Comparison of ENCODE assay signal across 8 cellular contexts in genomic region chr12:104138747-104139186, GRCh38. TPM values are rescaled to one million over a fixed set of nuclear protein-coding genes. Genes with fewer than 3 reads are reported as not detected.
DNase-seq lines count a peak whose midpoint lies in the region; ATAC-seq, FAIRE-seq and TF ChIP-seq lines count a peak whose summit lies in the region.

No MANE protein-coding gene starts in this region.

- ATAC-seq in thoracic aorta (ENCODE audit: insufficient number of reproducible peaks, low FRiP score, low read depth) (no peak), GM19328 (IDR thresholded peaks at IDR 0.05; ENCODE audit: unreplicated experiment) (no peak), HG02970 (IDR thresholded peaks at IDR 0.05; ENCODE audit: low FRiP score, unreplicated experiment) (no peak)

- peak overlapping the region in 1 of 3 experiments; percentile 28 for H3K4me3 ChIP-seq in keratinocyte (ENCODE audit: control insufficient read depth in 2 of 3, extremely low read depth in 1 of 3, insufficient read depth in 2 of 3, low read depth in 1 of 3, low read length in 3 of 3)
- peak overlapping the region; percentile 79 for H3K4me3 ChIP-seq in thoracic aorta

- H3K4me3 Mint-ChIP-seq in activated CD4-positive, alpha-beta T cell treated with anti-CD3 and anti-CD28 coated beads, Interleukin-2, amount 10 ng/mL, durations not matched to agents 7 days and 5 days = peak overlapping the region; percentile 43

- H3K4me1 ChIP-seq in keratinocyte (ENCODE audit: control insufficient read depth, extremely low read depth, insufficient read depth, low read length) = peaks cover 11% of the 10 kb centered on the region
- peaks cover 17 to 44% of the 10 kb centered on the region in 2 donors for H3K4me1 ChIP-seq in thoracic aorta (ENCODE audit: control insufficient read depth in 1 of 2, low read depth in 2 of 2)

- H2AFZ ChIP-seq in keratinocyte (ENCODE audit: control insufficient read depth, low read length) = peak overlapping the region; percentile 78

- H3K4me2 ChIP-seq in keratinocyte (ENCODE audit: control insufficient read depth, extremely low read depth, insufficient read depth, low read depth, low read length) = peak overlapping the region; percentile 46

- DNase-seq in activated CD4-positive, alpha-beta T cell treated with anti-CD3 and anti-CD28 coated beads, Interleukin-2, amount 10 ng/mL, durations not matched to agents 7 days and 5 days = no peak
- DNase-seq in activated CD4-positive, alpha-beta T cell treated with anti-CD3 and anti-CD28 coated beads, Interleukin-2, amount 50 U/mL, for 4 hours = no peak
- DNase-seq in astrocyte of the hippocampus (ENCODE audit: low read depth, low spot score) (peak; percentile 21), keratinocyte (ENCODE audit: low read depth, low spot score) (no peak), thoracic aorta (ENCODE audit: low spot score) (no peak), HuH-7 (ENCODE audit: low spot score) (no peak)

- no peaks in the 10 kb centered on the region for H4K20me1 ChIP-seq in keratinocyte (ENCODE audit: control insufficient read depth, extremely low read depth, insufficient read depth, low read length)

- peaks cover 14% of the 10 kb centered on the region for H3K4me1 Mint-ChIP-seq in activated CD4-positive, alpha-beta T cell treated with anti-CD3 and anti-CD28 coated beads, Interleukin-2, amount 10 ng/mL, durations not matched to agents 7 days and 5 days

- H3K36me3 ChIP-seq in keratinocyte (ENCODE audit: control insufficient read depth in 2 of 2, extremely low read depth in 1 of 2, insufficient read depth in 2 of 2, low read length in 2 of 2) = peaks cover 2 to 5% of the 10 kb centered on the region in 2 experiments
- no peaks in the 10 kb centered on the region for H3K36me3 ChIP-seq in thoracic aorta

- no peaks in the 10 kb centered on the region for H3K27me3 ChIP-seq in keratinocyte (ENCODE audit: control insufficient read depth, extremely low read depth, insufficient read depth, low read length)
- H3K27me3 ChIP-seq in thoracic aorta (replicated peaks; ENCODE audit: insufficient read depth) = no peaks in the 10 kb centered on the region

- H3K27ac Mint-ChIP-seq in activated CD4-positive, alpha-beta T cell treated with anti-CD3 and anti-CD28 coated beads, Interleukin-2, amount 10 ng/mL, durations not matched to agents 7 days and 5 days = no peak overlapping the region

- H3K9ac ChIP-seq in keratinocyte (ENCODE audit: control insufficient read depth, extremely low read depth, insufficient read depth, low read length) = peak overlapping the region; percentile 67

- POLR2A ChIA-PET in activated CD4-positive, alpha-beta T cell treated with anti-CD3 and anti-CD28 coated beads, Interleukin-2, amount 10 ng/mL, durations not matched to agents 7 days and 5 days (lab: Charles Lee) = interaction anchor here (0.9 to 1.7 kb wide), 2 partner anchors 74 to 916 kb away, joined by 3 to 4 read pairs; partner anchors contain the start of gene HCFC2

- peaks cover 15% of the 10 kb centered on the region for H3K79me2 ChIP-seq in keratinocyte (ENCODE audit: control insufficient read depth, insufficient read depth, low read length)

- H3K27ac ChIP-seq in keratinocyte (ENCODE audit: control insufficient read depth, insufficient read depth, low read length) = no peak overlapping the region
- H3K27ac ChIP-seq in thoracic aorta = peak overlapping the region; percentile 87 to 90

- H3K9me3 ChIP-seq in keratinocyte (ENCODE audit: control insufficient read depth, low read depth, low read length) = no peaks in the 10 kb centered on the region
- H3K9me3 ChIP-seq in thoracic aorta = no peaks in the 10 kb centered on the region

- no peaks in the 10 kb centered on the region for H3K9me3 Mint-ChIP-seq in activated CD4-positive, alpha-beta T cell treated with anti-CD3 and anti-CD28 coated beads, Interleukin-2, amount 10 ng/mL, durations not matched to agents 7 days and 5 days

- H3K36me3 Mint-ChIP-seq in activated CD4-positive, alpha-beta T cell treated with anti-CD3 and anti-CD28 coated beads, Interleukin-2, amount 10 ng/mL, durations not matched to agents 7 days and 5 days (ENCODE audit: low read depth) = no peaks in the 10 kb centered on the region

- dilution Hi-C loops in keratinocyte (cut with MboI; ENCODE audit: extremely low pct_ligation_motif_present, low sequenced_read_pairs) = no loop called here

- no peak for TF ChIP-seq CTCF in keratinocyte (optimal IDR thresholded peaks at IDR 0.05 in 1 of 3, IDR thresholded peaks at IDR 0.05 in 1 of 3, conservative IDR thresholded peaks at IDR 0.05 in 1 of 3; ENCODE audit: extremely low read depth in 1 of 3, insufficient read depth in 2 of 3, low read length in 3 of 3)
- no peak for TF ChIP-seq CTCF in thoracic aorta (IDR thresholded peaks at IDR 0.05)

- CTCF ChIA-PET in activated CD4-positive, alpha-beta T cell treated with anti-CD3 and anti-CD28 coated beads, Interleukin-2, amount 10 ng/mL, durations not matched to agents 7 days and 5 days (lab: Charles Lee) = interaction anchor here (0.6 to 1.4 kb wide), 3 partner anchors 11 to 506 kb away, joined by 3 to 5 read pairs (median 3); no protein-coding TSS in a partner anchor

- H3K27me3 Mint-ChIP-seq in activated CD4-positive, alpha-beta T cell treated with anti-CD3 and anti-CD28 coated beads, Interleukin-2, amount 10 ng/mL, durations not matched to agents 7 days and 5 days = peaks cover 21% of the 10 kb centered on the region

- no peak for FAIRE-seq in keratinocyte (lab: Jason Lieb, UNC)

- peaks cover 4% of the 10 kb centered on the region for H3K9me1 ChIP-seq in keratinocyte (ENCODE audit: control insufficient read depth, extremely low read depth, insufficient read depth, low read length)

RNA-seq across cellular contexts. Expression of gene NFYB, which starts 0.8 kb away (rescaled TPM):
- total RNA-seq in activated CD4-positive, alpha-beta T cell treated with anti-CD3 and anti-CD28 coated beads, Interleukin-2, amount 10 ng/mL, durations not matched to agents 7 days and 5 days = 10 to 100 TPM; 26.8 to 30.2 TPM
- 9.4 to 22.8 TPM (median 11.0 TPM) in 3 replicates for polyA plus RNA-seq in keratinocyte
- 21.7 TPM for polyA plus RNA-seq in keratinocyte (2011; ENCODE audit: low read depth)
- polyA plus RNA-seq in keratinocyte (2011; cell fraction: cytosol; rRNA removed) = 8.8 and 12.8 TPM in 2 replicates
- polyA plus RNA-seq in keratinocyte (2011; cell fraction: nucleus; rRNA removed) = 9.8 and 13.5 TPM in 2 replicates
- polyA plus RNA-seq in keratinocyte (2012; ENCODE audit: low replicate concordance) = 11.5 and 13.0 TPM in 2 replicates
- 2.9 to 14.1 TPM (median 3.5 TPM) in 3 replicates for polyA minus RNA-seq in keratinocyte
- 5.8 TPM for polyA minus RNA-seq in keratinocyte (2011; cell fraction: cytosol; rRNA and poly(A)+ RNA removed)
- 3.3 and 4.7 TPM in 2 replicates for polyA minus RNA-seq in keratinocyte (2011; cell fraction: nucleus; rRNA and poly(A)+ RNA removed)
- total RNA-seq in thoracic aorta = 10 to 100 TPM; 56.2 to 73.4 TPM
